1 cellular context compared by ENCODE assay signal in the genomic region with DNA sequence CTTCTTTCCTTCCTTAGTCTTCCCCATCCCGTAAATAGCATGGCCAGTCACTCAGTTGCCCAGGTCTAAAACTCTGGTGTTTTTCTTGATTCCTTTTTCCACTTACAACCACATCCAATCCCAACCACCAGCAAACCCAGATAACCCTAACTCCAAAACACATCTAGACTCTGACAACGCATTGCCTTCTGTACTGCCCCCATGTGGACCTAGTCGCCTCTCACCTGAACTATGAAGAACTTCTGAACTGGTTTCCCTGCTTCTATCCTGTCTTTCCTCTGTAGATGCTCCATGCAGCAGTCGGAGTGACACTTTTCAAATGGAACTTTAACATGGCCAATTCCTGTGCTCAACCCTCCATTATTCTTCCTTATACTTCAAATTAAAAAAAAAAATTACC.
TF ChIP-seq lines count a peak whose summit lies in the region.

No MANE protein-coding gene starts in this region.

TF ChIP-seq in WTC11, 78 proteins besides CTCF, POLR2A, EP300 and RAD21 (continued from another document):
- TF ChIP-seq MAX (CRISPR knock-in tag; IDR thresholded peaks at IDR 0.05): no peak
- TF ChIP-seq, protein P1, sequence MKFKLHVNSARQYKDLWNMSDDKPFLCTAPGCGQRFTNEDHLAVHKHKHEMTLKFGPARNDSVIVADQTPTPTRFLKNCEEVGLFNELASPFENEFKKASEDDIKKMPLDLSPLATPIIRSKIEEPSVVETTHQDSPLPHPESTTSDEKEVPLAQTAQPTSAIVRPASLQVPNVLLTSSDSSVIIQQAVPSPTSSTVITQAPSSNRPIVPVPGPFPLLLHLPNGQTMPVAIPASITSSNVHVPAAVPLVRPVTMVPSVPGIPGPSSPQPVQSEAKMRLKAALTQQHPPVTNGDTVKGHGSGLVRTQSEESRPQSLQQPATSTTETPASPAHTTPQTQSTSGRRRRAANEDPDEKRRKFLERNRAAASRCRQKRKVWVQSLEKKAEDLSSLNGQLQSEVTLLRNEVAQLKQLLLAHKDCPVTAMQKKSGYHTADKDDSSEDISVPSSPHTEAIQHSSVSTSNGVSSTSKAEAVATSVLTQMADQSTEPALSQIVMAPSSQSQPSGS (CRISPR knock-in tag; IDR thresholded peaks at IDR 0.05; ENCODE audit: borderline replicate concordance, low read depth): no peak
- no peak for TF ChIP-seq HMGA2 (CRISPR knock-in tag; IDR thresholded peaks at IDR 0.05)
- TF ChIP-seq JAZF1 (CRISPR knock-in tag; IDR thresholded peaks at IDR 0.05): no peak
- no peak for TF ChIP-seq TEAD4 (CRISPR knock-in tag; IDR thresholded peaks at IDR 0.05)
- no peak for TF ChIP-seq ZNF512 (CRISPR knock-in tag; IDR thresholded peaks at IDR 0.05; ENCODE audit: borderline replicate concordance)
- TF ChIP-seq CBFB (CRISPR knock-in tag; IDR thresholded peaks at IDR 0.05; ENCODE audit: low read depth): no peak
- no peak for TF ChIP-seq ZNF121 (CRISPR knock-in tag; IDR thresholded peaks at IDR 0.05)
- TF ChIP-seq, protein P2, sequence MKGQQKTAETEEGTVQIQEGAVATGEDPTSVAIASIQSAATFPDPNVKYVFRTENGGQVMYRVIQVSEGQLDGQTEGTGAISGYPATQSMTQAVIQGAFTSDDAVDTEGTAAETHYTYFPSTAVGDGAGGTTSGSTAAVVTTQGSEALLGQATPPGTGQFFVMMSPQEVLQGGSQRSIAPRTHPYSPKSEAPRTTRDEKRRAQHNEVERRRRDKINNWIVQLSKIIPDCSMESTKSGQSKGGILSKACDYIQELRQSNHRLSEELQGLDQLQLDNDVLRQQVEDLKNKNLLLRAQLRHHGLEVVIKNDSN (CRISPR knock-in tag; IDR thresholded peaks at IDR 0.05): no peak
- TF ChIP-seq AR (CRISPR knock-in tag; IDR thresholded peaks at IDR 0.05): no peak
- TF ChIP-seq NR3C1 (CRISPR knock-in tag; conservative IDR thresholded peaks at IDR 0.05; ENCODE audit: low read depth): no peak
- TF ChIP-seq ZBTB43 (CRISPR knock-in tag; IDR thresholded peaks at IDR 0.05): no peak
- no peak for TF ChIP-seq GTF2I (CRISPR knock-in tag; conservative IDR thresholded peaks at IDR 0.05)
- no peak for TF ChIP-seq ZBTB21 (CRISPR knock-in tag; IDR thresholded peaks at IDR 0.05; ENCODE audit: borderline replicate concordance)
- no peak for TF ChIP-seq RORB (CRISPR knock-in tag; IDR thresholded peaks at IDR 0.05)
- TF ChIP-seq, protein P3, sequence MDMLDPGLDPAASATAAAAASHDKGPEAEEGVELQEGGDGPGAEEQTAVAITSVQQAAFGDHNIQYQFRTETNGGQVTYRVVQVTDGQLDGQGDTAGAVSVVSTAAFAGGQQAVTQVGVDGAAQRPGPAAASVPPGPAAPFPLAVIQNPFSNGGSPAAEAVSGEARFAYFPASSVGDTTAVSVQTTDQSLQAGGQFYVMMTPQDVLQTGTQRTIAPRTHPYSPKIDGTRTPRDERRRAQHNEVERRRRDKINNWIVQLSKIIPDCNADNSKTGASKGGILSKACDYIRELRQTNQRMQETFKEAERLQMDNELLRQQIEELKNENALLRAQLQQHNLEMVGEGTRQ (CRISPR knock-in tag; IDR thresholded peaks at IDR 0.05): no peak
- no peak for TF ChIP-seq PRDM15 (CRISPR knock-in tag; IDR thresholded peaks at IDR 0.05)
- no peak for TF ChIP-seq NFE2L1 (CRISPR knock-in tag; IDR thresholded peaks at IDR 0.05)
